20 cellular contexts compared by ENCODE assay signal in the genomic region with DNA sequence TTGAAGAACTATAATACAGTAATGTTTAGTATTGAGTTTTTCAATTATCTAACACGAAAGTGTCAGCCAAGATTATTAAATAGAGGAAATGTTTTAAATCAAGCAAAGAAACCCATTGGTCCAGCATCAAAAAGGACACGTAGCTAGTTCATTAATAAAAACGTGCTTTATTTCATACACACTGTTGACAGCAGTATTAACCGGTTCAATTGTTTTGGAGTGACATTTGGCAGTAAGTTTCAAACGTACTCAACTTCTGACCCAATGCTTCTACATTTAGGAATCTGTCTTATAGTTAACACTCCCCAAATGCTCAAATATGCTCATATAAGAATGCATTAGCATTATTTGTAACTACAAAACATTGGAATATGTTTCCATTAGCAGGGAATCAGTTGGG. TPM values are rescaled to one million over a fixed set of nuclear protein-coding genes. Genes with fewer than 3 reads are reported as not detected.
"Had no signal": no experiment of that assay in that cellular context is flagged by ENCODE, and none has a peak within 500 bp of the region (broad histone marks: within the 10 kb centered on the region; RNA-seq: fewer than 3 reads in every experiment).

No MANE protein-coding gene starts in this region.

- H3K27ac ChIP-seq: transverse colon had no signal

- H3K36me3 ChIP-seq: esophagus muscularis mucosa, transverse colon, uterus had no signal

- H3K4me1 ChIP-seq: esophagus muscularis mucosa, transverse colon, uterus had no signal

- DNase-seq: activated CD4-positive, alpha-beta T cell treated with anti-CD3 and anti-CD28 coated beads, Interleukin-2, amount 10 ng/mL, durations not matched to agents 24 days and 14 days; activated CD8-positive, alpha-beta T cell treated with anti-CD3 and anti-CD28 coated beads for 36 hours; activated naive CD4-positive, alpha-beta T cell treated with anti-CD3 and anti-CD28 coated beads for 36 hours; activated T-cell treated with anti-CD3 and anti-CD28 coated beads, Interleukin-2, amount 50 U/mL, for 1 hour; anterior cingulate cortex; cortex of kidney; effector CD4-positive, alpha-beta T cell; foreskin fibroblast; kidney glomerular epithelial cell; mesenchymal stem cell; natural killer cell; stimulated activated CD4-positive, alpha-beta T cell treated with anti-CD3 and anti-CD28 coated beads, Interleukin-15, amount 100 ng/mL, for 24 hours; stimulated activated CD4-positive, alpha-beta T cell treated with anti-CD3 and anti-CD28 coated beads, Interleukin-2, amount 100 ng/mL, for 48 hours; T-helper 1 cell; T1000; transverse colon; uterus had no signal

- H3K9me3 ChIP-seq: esophagus muscularis mucosa, transverse colon, uterus had no signal

- H3K4me3 ChIP-seq: esophagus muscularis mucosa, skin epidermis, transverse colon, uterus had no signal

- H3K27me3 ChIP-seq: esophagus muscularis mucosa, transverse colon, uterus had no signal

RNA-seq across cellular contexts. Expression of a gene that starts 41.3 kb away (rescaled TPM):
- total RNA-seq: activated CD4-positive, alpha-beta T cell treated with anti-CD3 and anti-CD28 coated beads, Interleukin-2, amount 10 ng/mL, durations not matched to agents 24 days and 14 days; activated CD8-positive, alpha-beta T cell treated with anti-CD3 and anti-CD28 coated beads for 36 hours; activated naive CD4-positive, alpha-beta T cell treated with anti-CD3 and anti-CD28 coated beads for 36 hours; activated T-helper 2 cell treated with anti-CD3 and anti-CD28 coated beads, Interferon-gamma antibody, Interleukin-2, Interleukin-4, amounts not matched to agents 10 μg/mL and 5 μg/mL and 100 μg/mL, durations not matched to agents 14 hours and 24 hours and 36 hours; natural killer cell had no signal
